1 cellular context compared by ENCODE assay signal in genomic region chr11:32141886-32142546, GRCh38.
A peak's percentile ranks its signal among the peaks of the same experiment; 100 is the strongest.
TF ChIP-seq lines count a peak whose summit lies in the region.

No MANE protein-coding gene starts in this region.

TF ChIP-seq in HepG2, 621 proteins besides CTCF, POLR2A, EP300 and RAD21 (continued from another document and continues in another):
- TF ChIP-seq KIAA2018 (CRISPR knock-in tag; IDR thresholded peaks at IDR 0.05; ENCODE audit: borderline replicate concordance) (no peak), FOXA3 (CRISPR knock-in tag; IDR thresholded peaks at IDR 0.05) (peak; percentile 7; the same call in 1 of the 2 replicates), SNAPC5 (CRISPR knock-in tag; IDR thresholded peaks at IDR 0.05; ENCODE audit: borderline replicate concordance) (no peak), HNF4A (CRISPR knock-in tag; IDR thresholded peaks at IDR 0.05) (peak; percentile 74), ZNF337 (CRISPR knock-in tag; IDR thresholded peaks at IDR 0.05; ENCODE audit: borderline replicate concordance, low read depth) (no peak), TMF1 (CRISPR knock-in tag; IDR thresholded peaks at IDR 0.05; ENCODE audit: low read depth) (no peak), E2F2 (CRISPR knock-in tag; IDR thresholded peaks at IDR 0.05; ENCODE audit: borderline replicate concordance) (no peak), ZNF441 (CRISPR knock-in tag; IDR thresholded peaks at IDR 0.05; ENCODE audit: borderline replicate concordance) (no peak), ZNF761 (CRISPR knock-in tag; conservative IDR thresholded peaks at IDR 0.05) (no peak), DDIT3 (CRISPR knock-in tag; IDR thresholded peaks at IDR 0.05) (no peak), ZNF580 (CRISPR knock-in tag; IDR thresholded peaks at IDR 0.05; ENCODE audit: borderline replicate concordance, low read depth) (no peak), STAG1 (CRISPR knock-in tag; IDR thresholded peaks at IDR 0.05) (no peak), MXD1 (CRISPR knock-in tag; IDR thresholded peaks at IDR 0.05) (no peak), ZNF773 (CRISPR knock-in tag; IDR thresholded peaks at IDR 0.05; ENCODE audit: borderline replicate concordance) (no peak), ZC3H13 (CRISPR knock-in tag; IDR thresholded peaks at IDR 0.05) (no peak), ZNF598 (CRISPR knock-in tag; IDR thresholded peaks at IDR 0.05; ENCODE audit: borderline replicate concordance) (no peak), RBAK (CRISPR knock-in tag; IDR thresholded peaks at IDR 0.05) (no peak), TP53 (CRISPR knock-in tag; conservative IDR thresholded peaks at IDR 0.05) (no peak), ZNF414 (CRISPR knock-in tag; IDR thresholded peaks at IDR 0.05) (no peak), ARID3A (IDR thresholded peaks at IDR 0.05; ENCODE audit: low read depth, low read length) (0 out of 2 replicates have a peak, but pooled peaks have one; percentile 19), PAWR (CRISPR knock-in tag; IDR thresholded peaks at IDR 0.05; ENCODE audit: borderline replicate concordance) (no peak), TEF (CRISPR knock-in tag; IDR thresholded peaks at IDR 0.05) (peak; percentile 84; the same call in 1 of the 2 replicates), TRAFD1 (CRISPR knock-in tag; IDR thresholded peaks at IDR 0.05; ENCODE audit: borderline replicate concordance) (no peak), NKX3-1 (CRISPR knock-in tag; IDR thresholded peaks at IDR 0.05) (no peak), ZNF83 (CRISPR knock-in tag; IDR thresholded peaks at IDR 0.05; ENCODE audit: borderline replicate concordance) (no peak), KDM1A (CRISPR knock-in tag; IDR thresholded peaks at IDR 0.05) (peak; percentile 77; the same call in 1 of the 2 replicates), PCBP1 (IDR thresholded peaks at IDR 0.05; ENCODE audit: borderline replicate concordance, low read depth, low read length) (no peak), ZNF205 (CRISPR knock-in tag; IDR thresholded peaks at IDR 0.05) (no peak), MTF2 (CRISPR knock-in tag; IDR thresholded peaks at IDR 0.05; ENCODE audit: borderline replicate concordance) (no peak), ZNF775 (CRISPR knock-in tag; IDR thresholded peaks at IDR 0.05; ENCODE audit: borderline replicate concordance) (no peak), E2F5 (CRISPR knock-in tag; conservative IDR thresholded peaks at IDR 0.05) (no peak), ZNF710 (CRISPR knock-in tag; IDR thresholded peaks at IDR 0.05; ENCODE audit: borderline replicate concordance) (no peak), ZNF121 (CRISPR knock-in tag; IDR thresholded peaks at IDR 0.05) (no peak), IKZF5 (CRISPR knock-in tag; IDR thresholded peaks at IDR 0.05) (no peak), ZNF331 (CRISPR knock-in tag; IDR thresholded peaks at IDR 0.05) (no peak), MEIS1 (CRISPR knock-in tag; IDR thresholded peaks at IDR 0.05; ENCODE audit: borderline replicate concordance) (no peak), CHD4 (IDR thresholded peaks at IDR 0.05; ENCODE audit: borderline replicate concordance, low read length) (no peak), CENPT (CRISPR knock-in tag; IDR thresholded peaks at IDR 0.05; ENCODE audit: low read depth) (no peak)
